10 cellular contexts compared by ENCODE assay signal in the genomic region with DNA sequence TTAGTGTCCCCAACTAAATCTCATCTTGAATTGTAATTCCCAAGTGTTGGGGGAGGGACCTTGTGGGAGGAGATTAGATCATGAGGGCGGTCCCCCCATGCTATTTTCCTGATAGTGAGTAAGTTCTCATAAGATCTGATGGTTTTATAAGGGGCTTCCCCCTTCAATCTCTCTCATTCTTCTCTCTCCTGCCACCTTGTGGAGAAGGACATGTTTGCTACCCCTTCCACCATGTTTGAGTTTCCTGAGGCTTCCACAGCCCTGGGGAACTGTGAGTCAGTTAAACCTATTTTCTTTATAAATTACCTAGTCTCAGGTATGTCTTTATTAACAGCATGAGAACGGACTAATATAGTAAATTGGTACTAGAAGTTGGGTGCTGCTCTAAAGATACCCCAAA.
DNase-seq lines count a peak whose midpoint lies in the region; ATAC-seq and TF ChIP-seq lines count a peak whose summit lies in the region.
"Had no signal": no experiment of that assay in that cellular context is flagged by ENCODE, and none has a peak within 500 bp of the region (broad histone marks: within the 10 kb centered on the region; RNA-seq: fewer than 3 reads in every experiment).

No MANE protein-coding gene starts in this region.

- H3K27me3 ChIP-seq in Loucy (ENCODE audit: insufficient read depth, low read length, poor library complexity, severe bottlenecking) (no peaks in the 10 kb centered on the region), tibial artery (no peaks in the 10 kb centered on the region), transverse colon (no peaks in the 10 kb centered on the region)

- H3K4me1 Mint-ChIP-seq in activated T-helper 2 cell treated with anti-CD3 and anti-CD28 coated beads, Interferon-gamma antibody, Interleukin-2, Interleukin-4, amounts not matched to agents 10 μg/mL and 5 μg/mL and 100 μg/mL, durations not matched to agents 14 hours and 24 hours and 36 hours (ENCODE audit: low read depth): no peaks in the 10 kb centered on the region
- H3K4me1 Mint-ChIP-seq: naive B cell had no signal

- no peaks in the 10 kb centered on the region for H3K79me2 ChIP-seq in Loucy (ENCODE audit: insufficient read depth, low read length)

- TF ChIP-seq CTCF in GM12873 (IDR thresholded peaks at IDR 0.05; ENCODE audit: insufficient read depth, low read depth, low read length, missing control alignments) (peak; percentile 64), Loucy (conservative IDR thresholded peaks at IDR 0.05; ENCODE audit: low read length) (peak; percentile 71), fibroblast of pulmonary artery (IDR thresholded peaks at IDR 0.05; ENCODE audit: low read length, missing control alignments) (peak; percentile 1), tibial artery (IDR thresholded peaks at IDR 0.05) (peak in 1 of 2 experiments; percentile 23), transverse colon (IDR thresholded peaks at IDR 0.05) (peak in 2 of 5 experiments; percentile 11 to 21)

- peak; percentile 0 for DNase-seq in fibroblast of pulmonary artery (ENCODE audit: low read depth)
- DNase-seq in activated T-helper 2 cell treated with anti-CD3 and anti-CD28 coated beads, Interferon-gamma antibody, Interleukin-2, Interleukin-4, amounts not matched to agents 10 μg/mL and 5 μg/mL and 100 μg/mL, durations not matched to agents 14 hours and 24 hours and 36 hours (ENCODE audit: low spot score): no peak
- no peak for DNase-seq in tibial artery
- DNase-seq in transverse colon: no peak
- DNase-seq: activated naive CD4-positive, alpha-beta T cell; naive B cell had no signal

- no peak overlapping the region for H3K27ac Mint-ChIP-seq in activated T-helper 2 cell treated with anti-CD3 and anti-CD28 coated beads, Interferon-gamma antibody, Interleukin-2, Interleukin-4, amounts not matched to agents 10 μg/mL and 5 μg/mL and 100 μg/mL, durations not matched to agents 14 hours and 24 hours and 36 hours

- no peak overlapping the region for H3K4me3 Mint-ChIP-seq in activated T-helper 2 cell treated with anti-CD3 and anti-CD28 coated beads, Interferon-gamma antibody, Interleukin-2, Interleukin-4, amounts not matched to agents 10 μg/mL and 5 μg/mL and 100 μg/mL, durations not matched to agents 14 hours and 24 hours and 36 hours (ENCODE audit: low read depth)
- H3K4me3 Mint-ChIP-seq: naive B cell had no signal

- no peaks in the 10 kb centered on the region for H4K20me1 ChIP-seq in Loucy (ENCODE audit: insufficient read depth, low read length, poor library complexity, severe bottlenecking)

- TF ChIP-seq EP300 in transverse colon (IDR thresholded peaks at IDR 0.05; ENCODE audit: low read depth): no peak

- H3K9ac ChIP-seq in Loucy (ENCODE audit: low read depth, low read length, poor library complexity, severe bottlenecking): no peak overlapping the region

- H3K4me3 ChIP-seq in Loucy (ENCODE audit: low read length, poor library complexity, severe bottlenecking) (no peak overlapping the region), fibroblast of pulmonary artery (replicated peaks; ENCODE audit: low read depth, low read length) (no peak overlapping the region), tibial artery (no peak overlapping the region), transverse colon (no peak overlapping the region)

- peaks cover 24% of the 10 kb centered on the region for H3K9me3 Mint-ChIP-seq in activated T-helper 2 cell treated with anti-CD3 and anti-CD28 coated beads, Interferon-gamma antibody, Interleukin-2, Interleukin-4, amounts not matched to agents 10 μg/mL and 5 μg/mL and 100 μg/mL, durations not matched to agents 14 hours and 24 hours and 36 hours

- in situ Hi-C loops in transverse colon (cut with MboI; ENCODE audit: low pct_ligation_motif_present in 1 of 4, low pct_unique_long_range_greater_than_20kb in 1 of 4, low sequenced_read_pairs in 3 of 4): no loop called here

- no peaks in the 10 kb centered on the region for H3K27me3 Mint-ChIP-seq in activated T-helper 2 cell treated with anti-CD3 and anti-CD28 coated beads, Interferon-gamma antibody, Interleukin-2, Interleukin-4, amounts not matched to agents 10 μg/mL and 5 μg/mL and 100 μg/mL, durations not matched to agents 14 hours and 24 hours and 36 hours (ENCODE audit: low read depth)
- H3K27me3 Mint-ChIP-seq: naive B cell had no signal

- 52 to 63% methylated on average over 2 of the region's 2 CpGs for WGBS in transverse colon (ENCODE audit: low coverage in 1 of 2), 2 donors

- ATAC-seq in GM21576 (IDR thresholded peaks at IDR 0.05; ENCODE audit: unreplicated experiment) (peak; percentile 80), HG02588 (IDR thresholded peaks at IDR 0.05; ENCODE audit: unreplicated experiment) (no peak)

- no peak for TF ChIP-seq POLR2A in transverse colon (IDR thresholded peaks at IDR 0.05)

- H3K36me3 ChIP-seq in Loucy (ENCODE audit: insufficient read depth, low read length) (no peaks in the 10 kb centered on the region), tibial artery (no peaks in the 10 kb centered on the region), transverse colon (no peaks in the 10 kb centered on the region)

- H3K9me2 ChIP-seq in Loucy (replicated peaks; ENCODE audit: low read depth, low read length): no peaks in the 10 kb centered on the region

- intact Hi-C loops in activated T-helper 2 cell treated with anti-CD3 and anti-CD28 coated beads, Interferon-gamma antibody, Interleukin-2, Interleukin-4, amounts not matched to agents 10 μg/mL and 5 μg/mL and 100 μg/mL, durations not matched to agents 14 hours and 24 hours and 36 hours (cut with micrococcal nuclease): loop anchor here (2.0 kb wide), 1 partner anchor 331 kb away; no protein-coding TSS in a partner anchor
- intact Hi-C loops in tibial artery (cut with DNase I; ENCODE audit: low total_unique reads): no loop called here
- intact Hi-C loops in transverse colon (cut with DNase I; ENCODE audit: low total_unique reads): no loop called here

- H3K27ac ChIP-seq in tibial artery (no peak overlapping the region), transverse colon (no peak overlapping the region)

- H3K9me3 ChIP-seq in Loucy (ENCODE audit: insufficient read depth, low read depth, low read length) (peaks cover 11% of the 10 kb centered on the region; the same call in 1 of the 2 replicates), tibial artery (no peaks in the 10 kb centered on the region), transverse colon (no peaks in the 10 kb centered on the region)

- H3K36me3 Mint-ChIP-seq in activated T-helper 2 cell treated with anti-CD3 and anti-CD28 coated beads, Interferon-gamma antibody, Interleukin-2, Interleukin-4, amounts not matched to agents 10 μg/mL and 5 μg/mL and 100 μg/mL, durations not matched to agents 14 hours and 24 hours and 36 hours (ENCODE audit: low read depth): no peaks in the 10 kb centered on the region
- H3K36me3 Mint-ChIP-seq: naive B cell had no signal

- no peak overlapping the region for H2AFZ ChIP-seq in Loucy (ENCODE audit: low read length)

- H3K4me2 ChIP-seq in Loucy (ENCODE audit: low read depth, low read length, poor library complexity, severe bottlenecking): no peak overlapping the region

- H3K4me1 ChIP-seq in Loucy (ENCODE audit: insufficient read depth, low read length, poor library complexity, severe bottlenecking) (no peaks in the 10 kb centered on the region), tibial artery (no peaks in the 10 kb centered on the region), transverse colon (no peaks in the 10 kb centered on the region)

- H3F3A ChIP-seq in Loucy (ENCODE audit: low read depth): no peaks in the 10 kb centered on the region
